In genomic region chr10:133234796-133235195, GRCh38 we compare ENCODE assay signal across 10 cellular contexts. TPM values are rescaled to one million over a fixed set of nuclear protein-coding genes. Genes with fewer than 3 reads are reported as not detected.
"Had no signal": no experiment of that assay in that cellular context is flagged by ENCODE, and none has a peak within 500 bp of the region (broad histone marks: within the 10 kb centered on the region; RNA-seq: fewer than 3 reads in every experiment).

No MANE protein-coding gene starts in this region.

RNA-seq across cellular contexts. Expression of gene VENTX, which starts 2.9 kb away (rescaled TPM):
- total RNA-seq: renal cortical epithelial cell had no signal

RNA-seq across cellular contexts. Expression of gene UTF1, which starts 4.8 kb away (rescaled TPM):
- total RNA-seq: gastroesophageal sphincter, heart right ventricle, left colon, myocyte, renal cortical epithelial cell, subcutaneous adipose tissue, tibial nerve, vagina had no signal
- polyA plus RNA-seq: adipose tissue, esophagus, heart right ventricle had no signal
